In genomic region chr19:1247747-1248453, GRCh38 we compare ENCODE assay signal across 7 cellular contexts. TPM values are rescaled to one million over a fixed set of nuclear protein-coding genes. Genes with fewer than 3 reads are reported as not detected.
DNase-seq lines count a peak whose midpoint lies in the region; ATAC-seq, FAIRE-seq and TF ChIP-seq lines count a peak whose summit lies in the region.

No MANE protein-coding gene starts in this region.

- H3K36me3 ChIP-seq in endothelial cell of umbilical vein (ENCODE audit: control insufficient read depth in 2 of 2, extremely low read depth in 1 of 2, insufficient read depth in 2 of 2, low read length in 2 of 2), result peaks cover 0 to 2% of the 10 kb centered on the region in 2 experiments
- H3K36me3 ChIP-seq in muscle layer of duodenum (ENCODE audit: control insufficient read depth in 1 of 2, insufficient read depth in 2 of 2, low read length in 2 of 2), result peaks cover 5 to 11% of the 10 kb centered on the region in 2 donors

- peak overlapping the region; percentile 97 for H3K9ac ChIP-seq in endothelial cell of umbilical vein (replicated peaks; ENCODE audit: extremely low read depth, insufficient read depth, low read length)

- peak overlapping the region; percentile 52 for H3K4me2 ChIP-seq in endothelial cell of umbilical vein (ENCODE audit: insufficient read depth, low read length)

- no peaks in the 10 kb centered on the region for H4K20me1 ChIP-seq in endothelial cell of umbilical vein (replicated peaks; ENCODE audit: control insufficient read depth, extremely low read depth, insufficient read depth, low read length)

- peak overlapping the region; percentile 54 for H3K27ac Mint-ChIP-seq in activated CD4-positive, alpha-beta memory T cell treated with anti-CD3 and anti-CD28 coated beads, Interleukin-2, amount 10 ng/mL, durations not matched to agents 7 days and 5 days
- peak overlapping the region; percentile 66 for H3K27ac Mint-ChIP-seq in type B pancreatic cell

- H3K27me3 Mint-ChIP-seq in activated CD4-positive, alpha-beta memory T cell treated with anti-CD3 and anti-CD28 coated beads, Interleukin-2, amount 10 ng/mL, durations not matched to agents 7 days and 5 days, result no peaks in the 10 kb centered on the region
- H3K27me3 Mint-ChIP-seq in type B pancreatic cell, result no peaks in the 10 kb centered on the region

- peak; percentile 75 for DNase-seq in activated CD4-positive, alpha-beta memory T cell treated with anti-CD3 and anti-CD28 coated beads, Interleukin-2, amount 10 ng/mL, durations not matched to agents 7 days and 5 days
- peak; percentile 90 for DNase-seq in endothelial cell of umbilical vein (ENCODE audit: low read depth, low spot score)
- DNase-seq in type B pancreatic cell (ENCODE audit: extremely low spot score, unreplicated experiment), result no peak
- no peak for DNase-seq in iPS-NIHi11 (ENCODE audit: low spot score)

- CTCF ChIA-PET in activated CD4-positive, alpha-beta memory T cell treated with anti-CD3 and anti-CD28 coated beads, Interleukin-2, amount 10 ng/mL, durations not matched to agents 7 days and 5 days (lab: Charles Lee), result interaction anchor here (5.3 kb wide), 1 partner anchor 16 kb away, joined by 412 read pairs; the partner anchor contains the start of gene CIRBP
- CTCF ChIA-PET in endothelial cell of umbilical vein (lab: Charles Lee), result interaction anchor here (7.3 kb wide), 1 partner anchor 19 kb away, joined by 1001 read pairs; the partner anchor contains the start of gene CIRBP

- H3K79me2 ChIP-seq in endothelial cell of umbilical vein (ENCODE audit: control insufficient read depth, insufficient read depth, low read length), result peaks cover 33% of the 10 kb centered on the region

- H3K27ac ChIP-seq in endothelial cell of umbilical vein (ENCODE audit: insufficient read depth, low read depth, low read length) (peak overlapping the region; percentile 99), muscle layer of duodenum (ENCODE audit: low read length) (peak overlapping the region; percentile 75)

- H3K4me1 Mint-ChIP-seq in activated CD4-positive, alpha-beta memory T cell treated with anti-CD3 and anti-CD28 coated beads, Interleukin-2, amount 10 ng/mL, durations not matched to agents 7 days and 5 days, result peaks cover 17% of the 10 kb centered on the region
- no peaks in the 10 kb centered on the region for H3K4me1 Mint-ChIP-seq in type B pancreatic cell (ENCODE audit: unreplicated experiment)

- no peaks in the 10 kb centered on the region for H3K9me3 ChIP-seq in endothelial cell of umbilical vein (replicated peaks; ENCODE audit: control insufficient read depth, insufficient read depth, low read length)
- no peaks in the 10 kb centered on the region for H3K9me3 ChIP-seq in muscle layer of duodenum (ENCODE audit: control insufficient read depth in 1 of 2, low read length in 2 of 2)

- ATAC-seq in GM19351 (IDR thresholded peaks at IDR 0.05; ENCODE audit: unreplicated experiment), result peak; percentile 1

- no peaks in the 10 kb centered on the region for H3K9me3 Mint-ChIP-seq in activated CD4-positive, alpha-beta memory T cell treated with anti-CD3 and anti-CD28 coated beads, Interleukin-2, amount 10 ng/mL, durations not matched to agents 7 days and 5 days
- H3K9me3 Mint-ChIP-seq in type B pancreatic cell, result no peaks in the 10 kb centered on the region

- FAIRE-seq in endothelial cell of umbilical vein (lab: Jason Lieb, UNC), result peak; percentile 91

- H3K27me3 ChIP-seq in endothelial cell of umbilical vein (ENCODE audit: control insufficient read depth in 2 of 2, insufficient read depth in 2 of 2, low read length in 2 of 2) (no peaks in the 10 kb centered on the region), muscle layer of duodenum (ENCODE audit: low read depth, low read length) (no peaks in the 10 kb centered on the region)

- TSS peak; percentile 82 for BruUV-seq in endothelial cell of umbilical vein (replicated peaks; lab: Mats Ljungman, UMichigan)

- TF ChIP-seq POLR2A in endothelial cell of umbilical vein (IDR thresholded peaks at IDR 0.05; ENCODE audit: low read depth, low read length), result no peak

- intact Hi-C loops in endothelial cell of umbilical vein (cut with micrococcal nuclease), result loop anchor here (10.0 kb wide), 1 partner anchor 453 kb away; the partner anchor contains the start of gene PTBP1

- H3K4me3 ChIP-seq in endothelial cell of umbilical vein (replicated peaks in 1 of 3; ENCODE audit: insufficient read depth in 1 of 3, low read depth in 1 of 3, low read length in 3 of 3), result peak overlapping the region in 2 of 3 experiments; percentile 38 to 84
- peak overlapping the region in 1 of 2 donors; percentile 71 for H3K4me3 ChIP-seq in muscle layer of duodenum (ENCODE audit: low read depth in 1 of 2, low read length in 2 of 2)

- H3K9me1 ChIP-seq in endothelial cell of umbilical vein (replicated peaks; ENCODE audit: control insufficient read depth, extremely low read depth, insufficient read depth, low read length), result no peaks in the 10 kb centered on the region

- H3K4me1 ChIP-seq in endothelial cell of umbilical vein (ENCODE audit: control insufficient read depth, extremely low read depth, insufficient read depth, low read length) (peaks cover 12% of the 10 kb centered on the region), muscle layer of duodenum (ENCODE audit: control insufficient read depth in 1 of 2, insufficient read depth in 2 of 2, low read length in 2 of 2) (peaks cover 7 to 40% of the 10 kb centered on the region in 2 donors)

- H2AFZ ChIP-seq in endothelial cell of umbilical vein (ENCODE audit: low read depth, low read length), result peak overlapping the region; percentile 36

- peaks cover 17% of the 10 kb centered on the region for H3K36me3 Mint-ChIP-seq in activated CD4-positive, alpha-beta memory T cell treated with anti-CD3 and anti-CD28 coated beads, Interleukin-2, amount 10 ng/mL, durations not matched to agents 7 days and 5 days (ENCODE audit: low read depth)
- H3K36me3 Mint-ChIP-seq in type B pancreatic cell, result peaks cover 4% of the 10 kb centered on the region

- H3K4me3 Mint-ChIP-seq in activated CD4-positive, alpha-beta memory T cell treated with anti-CD3 and anti-CD28 coated beads, Interleukin-2, amount 10 ng/mL, durations not matched to agents 7 days and 5 days, result peak overlapping the region; percentile 78
- H3K4me3 Mint-ChIP-seq in type B pancreatic cell, result peak overlapping the region; percentile 31

- dilution Hi-C loops in endothelial cell of umbilical vein (cut with MboI; ENCODE audit: extremely low pct_ligation_motif_present, low sequenced_read_pairs), result no loop called here

- TF ChIP-seq CTCF in LNCAP (IDR thresholded peaks at IDR 0.05), result peak; percentile 29; the same call in 1 of the 2 replicates
- TF ChIP-seq CTCF in endothelial cell of umbilical vein (IDR thresholded peaks at IDR 0.05; ENCODE audit: extremely low read depth in 1 of 2, insufficient read depth in 1 of 2, low read depth in 1 of 2, low read length in 2 of 2), result peak; percentile 8 to 42
- no peak for TF ChIP-seq CTCF in type B pancreatic cell (conservative IDR thresholded peaks at IDR 0.05)

- POLR2A ChIA-PET in activated CD4-positive, alpha-beta memory T cell treated with anti-CD3 and anti-CD28 coated beads, Interleukin-2, amount 10 ng/mL, durations not matched to agents 7 days and 5 days (lab: Charles Lee), result interaction anchor here (1.6 kb wide), 1 partner anchor 19 kb away, joined by 12 read pairs; no protein-coding TSS in a partner anchor
- POLR2A ChIA-PET in endothelial cell of umbilical vein (lab: Charles Lee), result interaction anchor here (4.9 kb wide), 1 partner anchor 21 kb away, joined by 87 read pairs; the partner anchor contains the start of gene CIRBP

RNA-seq across cellular contexts. Expression of gene MIDN, which starts 0.5 kb away (rescaled TPM):
- 10 to 100 TPM; 86.2 to 88.6 TPM for total RNA-seq in activated CD4-positive, alpha-beta memory T cell treated with anti-CD3 and anti-CD28 coated beads, Interleukin-2, amount 10 ng/mL, durations not matched to agents 7 days and 5 days
- total RNA-seq in endothelial cell of umbilical vein (85.9 and 107 TPM in 2 replicates), type B pancreatic cell (ENCODE audit: low replicate concordance) (122 and 127 TPM in 2 replicates)
- polyA plus RNA-seq in endothelial cell of umbilical vein, result 20.0 and 23.6 TPM in 2 replicates
- 8.3 and 13.6 TPM in 2 replicates for polyA plus RNA-seq in endothelial cell of umbilical vein (2011; cell fraction: cytosol; rRNA removed)
- polyA plus RNA-seq in endothelial cell of umbilical vein (2011; cell fraction: nucleus; rRNA removed), result 26.3 and 27.8 TPM in 2 replicates
- polyA plus RNA-seq in endothelial cell of umbilical vein (2012), result 16.1 and 27.1 TPM in 2 replicates
- polyA minus RNA-seq in endothelial cell of umbilical vein, result 13.6 and 16.8 TPM in 2 replicates
- 34.1 TPM for polyA minus RNA-seq in endothelial cell of umbilical vein (2011; cell fraction: cytosol; rRNA and poly(A)+ RNA removed)
- polyA minus RNA-seq in endothelial cell of umbilical vein (2011; cell fraction: nucleus; rRNA and poly(A)+ RNA removed), result 10.2 and 42.0 TPM in 2 replicates

RNA-seq across cellular contexts. Expression of gene ATP5F1D, which starts 6.3 kb away (rescaled TPM):
- 100 to 1,000 TPM; 171 to 173 TPM for total RNA-seq in activated CD4-positive, alpha-beta memory T cell treated with anti-CD3 and anti-CD28 coated beads, Interleukin-2, amount 10 ng/mL, durations not matched to agents 7 days and 5 days
- total RNA-seq in endothelial cell of umbilical vein (190 and 192 TPM in 2 replicates), type B pancreatic cell (ENCODE audit: low replicate concordance) (165 and 197 TPM in 2 replicates)
- 167 and 236 TPM in 2 replicates for polyA plus RNA-seq in endothelial cell of umbilical vein
- 55.6 and 104 TPM in 2 replicates for polyA plus RNA-seq in endothelial cell of umbilical vein (2011; cell fraction: cytosol; rRNA removed)
- 31.6 and 37.8 TPM in 2 replicates for polyA plus RNA-seq in endothelial cell of umbilical vein (2011; cell fraction: nucleus; rRNA removed)
- polyA plus RNA-seq in endothelial cell of umbilical vein (2012), result 93.2 and 184 TPM in 2 replicates
- polyA minus RNA-seq in endothelial cell of umbilical vein, result 27.5 and 56.7 TPM in 2 replicates
- 231 TPM for polyA minus RNA-seq in endothelial cell of umbilical vein (2011; cell fraction: cytosol; rRNA and poly(A)+ RNA removed)
- 9.3 and 13.8 TPM in 2 replicates for polyA minus RNA-seq in endothelial cell of umbilical vein (2011; cell fraction: nucleus; rRNA and poly(A)+ RNA removed)

RNA-seq across cellular contexts. Expression of gene CBARP, which starts 10.1 kb away (rescaled TPM):
- under 1 TPM; 0.35 to 0.55 TPM for total RNA-seq in activated CD4-positive, alpha-beta memory T cell treated with anti-CD3 and anti-CD28 coated beads, Interleukin-2, amount 10 ng/mL, durations not matched to agents 7 days and 5 days
- total RNA-seq in endothelial cell of umbilical vein (9.2 and 9.6 TPM in 2 replicates), type B pancreatic cell (ENCODE audit: low replicate concordance) (8.9 and 10.8 TPM in 2 replicates)
- polyA plus RNA-seq in endothelial cell of umbilical vein, result 3.5 and 4.4 TPM in 2 replicates
- 1.0 and 2.5 TPM in 2 replicates for polyA plus RNA-seq in endothelial cell of umbilical vein (2011; cell fraction: cytosol; rRNA removed)
- 6.4 and 6.5 TPM in 2 replicates for polyA plus RNA-seq in endothelial cell of umbilical vein (2011; cell fraction: nucleus; rRNA removed)
- polyA plus RNA-seq in endothelial cell of umbilical vein (2012), result 2.6 and 7.5 TPM in 2 replicates
- polyA minus RNA-seq in endothelial cell of umbilical vein, result 0.70 and 1.6 TPM in 2 replicates
- 0.51 TPM for polyA minus RNA-seq in endothelial cell of umbilical vein (2011; cell fraction: cytosol; rRNA and poly(A)+ RNA removed)
- 1.4 and 3.3 TPM in 2 replicates for polyA minus RNA-seq in endothelial cell of umbilical vein (2011; cell fraction: nucleus; rRNA and poly(A)+ RNA removed)

RNA-seq across cellular contexts. Expression of gene CIRBP, which starts 21.2 kb away (rescaled TPM):
- total RNA-seq in activated CD4-positive, alpha-beta memory T cell treated with anti-CD3 and anti-CD28 coated beads, Interleukin-2, amount 10 ng/mL, durations not matched to agents 7 days and 5 days, result 100 to 1,000 TPM; 203 to 204 TPM
- 225 and 229 TPM in 2 replicates for total RNA-seq in endothelial cell of umbilical vein
- polyA plus RNA-seq in endothelial cell of umbilical vein, result 267 and 439 TPM in 2 replicates
- 345 and 381 TPM in 2 replicates for polyA plus RNA-seq in endothelial cell of umbilical vein (2011; cell fraction: cytosol; rRNA removed)
- 851 and 1,301 TPM in 2 replicates for polyA plus RNA-seq in endothelial cell of umbilical vein (2011; cell fraction: nucleus; rRNA removed)
- polyA plus RNA-seq in endothelial cell of umbilical vein (2012), result 199 and 231 TPM in 2 replicates
- 136 and 186 TPM in 2 replicates for polyA minus RNA-seq in endothelial cell of umbilical vein
- polyA minus RNA-seq in endothelial cell of umbilical vein (2011; cell fraction: cytosol; rRNA and poly(A)+ RNA removed), result 43.9 TPM
- 105 and 121 TPM in 2 replicates for polyA minus RNA-seq in endothelial cell of umbilical vein (2011; cell fraction: nucleus; rRNA and poly(A)+ RNA removed)
- total RNA-seq in type B pancreatic cell (ENCODE audit: low replicate concordance), result 316 and 421 TPM in 2 replicates

RNA-seq across cellular contexts. Expression of gene FAM174C, which starts 27.4 kb away (rescaled TPM):
- 10 to 100 TPM; 45.9 to 50.1 TPM for total RNA-seq in activated CD4-positive, alpha-beta memory T cell treated with anti-CD3 and anti-CD28 coated beads, Interleukin-2, amount 10 ng/mL, durations not matched to agents 7 days and 5 days
- 46.7 and 47.5 TPM in 2 replicates for total RNA-seq in endothelial cell of umbilical vein
- 83.9 and 127 TPM in 2 replicates for polyA plus RNA-seq in endothelial cell of umbilical vein
- 45.5 and 62.4 TPM in 2 replicates for polyA plus RNA-seq in endothelial cell of umbilical vein (2011; cell fraction: cytosol; rRNA removed)
- polyA plus RNA-seq in endothelial cell of umbilical vein (2011; cell fraction: nucleus; rRNA removed), result 22.4 and 27.0 TPM in 2 replicates
- 36.7 and 43.6 TPM in 2 replicates for polyA plus RNA-seq in endothelial cell of umbilical vein (2012)
- polyA minus RNA-seq in endothelial cell of umbilical vein, result 10.6 and 15.2 TPM in 2 replicates
- 70.9 TPM for polyA minus RNA-seq in endothelial cell of umbilical vein (2011; cell fraction: cytosol; rRNA and poly(A)+ RNA removed)
- 5.8 and 8.0 TPM in 2 replicates for polyA minus RNA-seq in endothelial cell of umbilical vein (2011; cell fraction: nucleus; rRNA and poly(A)+ RNA removed)
- 30.6 and 36.4 TPM in 2 replicates for total RNA-seq in type B pancreatic cell (ENCODE audit: low replicate concordance)

Comparison
In these comparisons a context has a peak if more than half of its experiments do, and no peak if none do; other contexts are left out.
1. DNase-seq: peak in activated CD4-positive, alpha-beta memory T cell treated with anti-CD3 and anti-CD28 coated beads, Interleukin-2, amount 10 ng/mL, durations not matched to agents 7 days and 5 days (single experiment) and endothelial cell of umbilical vein (single experiment); none in type B pancreatic cell (single experiment) and iPS-NIHi11 (single experiment).